In genomic region chr10:17249820-17250219, GRCh38 we compare ENCODE assay signal across 11 cellular contexts. TPM values are rescaled to one million over a fixed set of nuclear protein-coding genes. Genes with fewer than 3 reads are reported as not detected.
DNase-seq lines count a peak whose midpoint lies in the region; ATAC-seq and TF ChIP-seq lines count a peak whose summit lies in the region.
"Had no signal": no experiment of that assay in that cellular context is flagged by ENCODE, and none has a peak within 500 bp of the region (broad histone marks: within the 10 kb centered on the region; RNA-seq: fewer than 3 reads in every experiment).

No MANE protein-coding gene starts in this region.

- 73% methylated on average over 4 of the region's 4 CpGs for WGBS in esophagus muscularis mucosa

- H3K4me1 Mint-ChIP-seq in effector memory CD8-positive, alpha-beta T cell (ENCODE audit: low read depth in 2 of 2), result no peaks in the 10 kb centered on the region
- no peaks in the 10 kb centered on the region for H3K4me1 Mint-ChIP-seq in progenitor cell of endocrine pancreas (ENCODE audit: low read depth)

- peak; percentile 40 for TF ChIP-seq CTCF in LNCaP clone FGC (IDR thresholded peaks at IDR 0.05; ENCODE audit: control insufficient read depth, extremely low read depth, insufficient read depth)
- TF ChIP-seq CTCF in progenitor cell of endocrine pancreas (IDR thresholded peaks at IDR 0.05; ENCODE audit: unreplicated experiment), result peak; percentile 41
- TF ChIP-seq CTCF in esophagus muscularis mucosa (IDR thresholded peaks at IDR 0.05), result peak in 1 of 3 experiments; percentile 18

- H3K36me3 ChIP-seq in esophagus muscularis mucosa, result no peaks in the 10 kb centered on the region
- H3K36me3 ChIP-seq: spleen had no signal

- H3K36me3 Mint-ChIP-seq in effector memory CD8-positive, alpha-beta T cell (ENCODE audit: insufficient read depth), result no peaks in the 10 kb centered on the region
- H3K36me3 Mint-ChIP-seq in progenitor cell of endocrine pancreas (ENCODE audit: insufficient read depth), result peaks cover 2% of the 10 kb centered on the region

- no peak for TF ChIP-seq POLR2A in esophagus muscularis mucosa (IDR thresholded peaks at IDR 0.05; ENCODE audit: low read depth)

- H3K27me3 ChIP-seq in esophagus muscularis mucosa, result no peaks in the 10 kb centered on the region
- H3K27me3 ChIP-seq: spleen had no signal

- H3K4me1 ChIP-seq in esophagus muscularis mucosa, result no peaks in the 10 kb centered on the region
- H3K4me1 ChIP-seq: spleen had no signal

- H3K9me3 Mint-ChIP-seq in effector memory CD8-positive, alpha-beta T cell, result no peaks in the 10 kb centered on the region
- peaks cover 21% of the 10 kb centered on the region for H3K9me3 Mint-ChIP-seq in progenitor cell of endocrine pancreas (ENCODE audit: low read depth)

- ATAC-seq in effector memory CD8-positive, alpha-beta T cell (replicated peaks), result peak; percentile 61

- H3K9me3 ChIP-seq in esophagus muscularis mucosa, result no peaks in the 10 kb centered on the region

- H3K27ac Mint-ChIP-seq in effector memory CD8-positive, alpha-beta T cell, result no peak overlapping the region
- no peak overlapping the region for H3K27ac Mint-ChIP-seq in progenitor cell of endocrine pancreas
- H3K27ac Mint-ChIP-seq: activated naive CD4-positive, alpha-beta T cell treated with anti-CD3 and anti-CD28 coated beads for 36 hours had no signal

- H3K27me3 Mint-ChIP-seq in effector memory CD8-positive, alpha-beta T cell, result no peaks in the 10 kb centered on the region
- no peaks in the 10 kb centered on the region for H3K27me3 Mint-ChIP-seq in progenitor cell of endocrine pancreas

- intact Hi-C loops in esophagus muscularis mucosa (cut with DNase I), result no loop called here

- TF ChIP-seq EP300 in esophagus muscularis mucosa (IDR thresholded peaks at IDR 0.05), result no peak

- no peak overlapping the region for H3K27ac ChIP-seq in esophagus muscularis mucosa (replicated peaks in 1 of 4)
- H3K27ac ChIP-seq: SK-N-MC, spleen had no signal

- no peak overlapping the region for H3K4me3 Mint-ChIP-seq in effector memory CD8-positive, alpha-beta T cell
- no peak overlapping the region for H3K4me3 Mint-ChIP-seq in progenitor cell of endocrine pancreas (ENCODE audit: low read depth)
- H3K4me3 Mint-ChIP-seq: activated naive CD4-positive, alpha-beta T cell treated with anti-CD3 and anti-CD28 coated beads for 36 hours had no signal

- H3K4me3 ChIP-seq in LNCaP clone FGC (ENCODE audit: low read depth, low read length) (no peak overlapping the region), esophagus muscularis mucosa (no peak overlapping the region)
- H3K4me3 ChIP-seq: SK-N-MC, spleen had no signal

- DNase-seq in NCI-H748 (lab: John Stamatoyannopoulos, UW; ENCODE audit: unreplicated experiment) (peak; percentile 11), NCI-H748 treated with DMSO at 0.1 percent for 48 hours (lab: John Stamatoyannopoulos, UW) (no peak), LNCaP clone FGC (ENCODE audit: low read depth) (no peak), progenitor cell of endocrine pancreas (ENCODE audit: low spot score, unreplicated experiment) (no peak), esophagus muscularis mucosa (ENCODE audit: extremely low spot score) (no peak), NCI-H1105 treated with DMSO at 0.1 percent for 48 hours (lab: John Stamatoyannopoulos, UW) (no peak), cerebellum (ENCODE audit: low spot score) (no peak)
- DNase-seq in effector memory CD8-positive, alpha-beta T cell, result no peak
- DNase-seq: activated naive CD4-positive, alpha-beta T cell treated with anti-CD3 and anti-CD28 coated beads for 36 hours; spleen had no signal

RNA-seq across cellular contexts. Expression of gene VIM, which starts 21.8 kb away (rescaled TPM):
- total RNA-seq in progenitor cell of endocrine pancreas, result 172 and 261 TPM in 2 replicates
- 1,000 to 10,000 TPM; 1,242 to 2,218 (median 1,951) TPM for total RNA-seq in esophagus muscularis mucosa
- total RNA-seq in cerebellum, result 562 TPM

RNA-seq across cellular contexts. Expression of gene TRDMT1, which starts 48.3 kb away (rescaled TPM):
- total RNA-seq in progenitor cell of endocrine pancreas, result 10.4 and 14.3 TPM in 2 replicates
- 1 to 10 TPM; 4.8 to 5.8 (median 5.5) TPM for total RNA-seq in esophagus muscularis mucosa
- total RNA-seq in cerebellum, result 36.7 TPM
